Comparison of ENCODE assay signal across 37 cellular contexts in the genomic region with DNA sequence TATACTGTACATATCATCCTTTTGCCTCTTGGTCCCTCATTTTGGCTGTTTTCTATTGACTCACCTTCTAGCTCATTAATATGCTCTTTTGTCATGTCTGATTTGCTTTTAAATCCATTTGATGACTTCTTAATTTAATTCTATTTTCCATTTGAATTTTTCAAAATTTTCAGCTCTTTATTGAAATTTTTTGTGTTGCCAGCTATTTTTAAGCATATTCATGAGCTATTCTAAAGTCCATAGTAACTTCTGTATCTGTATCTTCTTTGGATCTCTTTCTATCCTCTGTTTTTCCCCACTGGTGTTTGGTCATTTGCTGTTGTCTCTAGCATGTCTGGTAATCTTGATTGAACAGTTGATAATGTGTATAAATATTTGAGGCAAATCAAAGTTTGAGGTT.
DNase-seq lines count a peak whose midpoint lies in the region; ATAC-seq, FAIRE-seq and TF ChIP-seq lines count a peak whose summit lies in the region.
"Had no signal": no experiment of that assay in that cellular context is flagged by ENCODE, and none has a peak within 500 bp of the region (broad histone marks: within the 10 kb centered on the region; RNA-seq: fewer than 3 reads in every experiment).

No MANE protein-coding gene starts in this region.

- TF ChIP-seq RAD21 in HepG2 (CRISPR knock-in tag; IDR thresholded peaks at IDR 0.05) = no peak
- no peak for TF ChIP-seq RAD21 in IMR-90 (IDR thresholded peaks at IDR 0.05; ENCODE audit: low read length)

- POLR2A ChIA-PET in HepG2 (lab: Yijun Ruan, JAX) = no interaction called here
- POLR2A ChIA-PET in IMR-90 (lab: Charles Lee; ENCODE audit: unreplicated experiment) = no interaction called here

- peaks cover 2% of the 10 kb centered on the region for H3K27me3 Mint-ChIP-seq in glutamatergic neuron (ENCODE audit: unreplicated experiment)
- H3K27me3 Mint-ChIP-seq: CD4-positive, alpha-beta T cell had no signal

- CTCF ChIA-PET in HepG2 (lab: Yijun Ruan, JAX; ENCODE audit: low intra/inter-chr PET ratio, low total read pairs) (no interaction called here), IMR-90 (lab: Yijun Ruan, JAX) (no interaction called here)

- H3K9me3 Mint-ChIP-seq in glutamatergic neuron (ENCODE audit: unreplicated experiment) = peaks cover 1% of the 10 kb centered on the region
- H3K9me3 Mint-ChIP-seq: CD4-positive, alpha-beta T cell had no signal

- no peak overlapping the region for H2AFZ ChIP-seq in HepG2 (ENCODE audit: low read length)
- no peak overlapping the region for H2AFZ ChIP-seq in IMR-90 (replicated peaks; ENCODE audit: low read length, poor library complexity)
- H2AFZ ChIP-seq in osteoblast (ENCODE audit: low read length) = no peak overlapping the region

- H3K4me3 ChIP-seq in HepG2 (replicated peaks in 1 of 3; ENCODE audit: insufficient read depth in 1 of 3, low read depth in 2 of 3, low read length in 3 of 3) = no peak overlapping the region
- no peak overlapping the region for H3K4me3 ChIP-seq in right lobe of liver
- H3K4me3 ChIP-seq in IMR-90 (ENCODE audit: insufficient read depth, low read depth, low read length) = no peak overlapping the region
- H3K4me3 ChIP-seq in osteoblast (ENCODE audit: insufficient read depth, low read length) = no peak overlapping the region
- H3K4me3 ChIP-seq: A549; BLaER1; BLaER1 treated with 17β-estradiol and CSF1 and Interleukin-3, amounts not matched to agents 10 nM and 100 nM had no signal

- H3K27ac ChIP-seq in HepG2 (ENCODE audit: extremely low read length, insufficient read depth, low read length) = no peak overlapping the region
- no peak overlapping the region for H3K27ac ChIP-seq in right lobe of liver
- H3K27ac ChIP-seq in IMR-90 (ENCODE audit: insufficient read depth, low read length) = no peak overlapping the region
- H3K27ac ChIP-seq in osteoblast (ENCODE audit: low read depth, low read length) = no peak overlapping the region
- H3K27ac ChIP-seq: 22Rv1; A549; BLaER1; BLaER1 treated with 17β-estradiol and CSF1 and Interleukin-3, amounts not matched to agents 10 nM and 100 nM; C4-2B had no signal

- H3K36me3 ChIP-seq in HepG2 (replicated peaks in 1 of 2; ENCODE audit: control insufficient read depth in 1 of 2, insufficient read depth in 2 of 2, low read length in 2 of 2) = no peaks in the 10 kb centered on the region
- no peaks in the 10 kb centered on the region for H3K36me3 ChIP-seq in right lobe of liver
- no peaks in the 10 kb centered on the region for H3K36me3 ChIP-seq in IMR-90 (ENCODE audit: control insufficient read depth, insufficient read depth, low read length)
- no peaks in the 10 kb centered on the region for H3K36me3 ChIP-seq in osteoblast (ENCODE audit: insufficient read depth, low read length)
- H3K36me3 ChIP-seq: BE2C; BLaER1; BLaER1 treated with 17β-estradiol and CSF1 and Interleukin-3, amounts not matched to agents 10 nM and 100 nM had no signal

- TF ChIP-seq POLR2A in HepG2 (IDR thresholded peaks at IDR 0.05; ENCODE audit: insufficient read depth in 1 of 2, low read depth in 2 of 2, low read length in 2 of 2) (no peak), right lobe of liver (IDR thresholded peaks at IDR 0.05) (no peak), IMR-90 (IDR thresholded peaks at IDR 0.05; ENCODE audit: low read depth, low read length) (no peak)

- no peak overlapping the region for H4K91ac ChIP-seq in IMR-90 (ENCODE audit: insufficient read depth, low read depth, low read length)

- H3K79me2 ChIP-seq in HepG2 (ENCODE audit: insufficient read depth, low read length) (no peaks in the 10 kb centered on the region), osteoblast (ENCODE audit: insufficient read depth, low read length) (no peaks in the 10 kb centered on the region)

- H4K20me1 ChIP-seq in HepG2 (ENCODE audit: insufficient read depth, low read length) (no peaks in the 10 kb centered on the region), IMR-90 (ENCODE audit: insufficient read depth, low read length) (no peaks in the 10 kb centered on the region), osteoblast (ENCODE audit: insufficient read depth, low read length) (no peaks in the 10 kb centered on the region)
- H4K20me1 ChIP-seq: BLaER1; BLaER1 treated with 17β-estradiol and CSF1 and Interleukin-3, amounts not matched to agents 10 nM and 100 nM had no signal

- TF ChIP-seq EP300 in HepG2 (IDR thresholded peaks at IDR 0.05; ENCODE audit: low read depth in 2 of 2, low read length in 2 of 2) (no peak), HepG2 (CRISPR knock-in tag; IDR thresholded peaks at IDR 0.05; ENCODE audit: borderline replicate concordance) (no peak)

- no peak overlapping the region for H3K4ac ChIP-seq in IMR-90 (ENCODE audit: low read depth, low read length)

- H2BK5ac ChIP-seq in IMR-90 (ENCODE audit: low read depth, low read length, poor library complexity, severe bottlenecking) = no peak overlapping the region

- H3K4me2 ChIP-seq in HepG2 (ENCODE audit: low read depth, low read length) (no peak overlapping the region), IMR-90 (ENCODE audit: low read depth, low read length) (no peak overlapping the region), osteoblast (ENCODE audit: insufficient read depth, low read length) (no peak overlapping the region)
- H3K4me2 ChIP-seq: A549; BLaER1; BLaER1 treated with 17β-estradiol and CSF1 and Interleukin-3, amounts not matched to agents 10 nM and 100 nM had no signal

- H3K27ac Mint-ChIP-seq in glutamatergic neuron (ENCODE audit: unreplicated experiment) = peak overlapping the region; percentile 9
- H3K27ac Mint-ChIP-seq: B cell; CD14-positive monocyte; CD4-positive, alpha-beta memory T cell; CD4-positive, alpha-beta T cell; CD4-positive, CD25-positive, alpha-beta regulatory T cell; CD8-positive, alpha-beta memory T cell; CD8-positive, alpha-beta T cell had no signal

- H4K5ac ChIP-seq in IMR-90 (ENCODE audit: low read depth, low read length) = no peak overlapping the region

- H3K9ac ChIP-seq in HepG2 (ENCODE audit: insufficient read depth, low read depth, low read length) = no peak overlapping the region
- H3K9ac ChIP-seq in IMR-90 (ENCODE audit: low read depth, low read length) = no peak overlapping the region
- H3K9ac ChIP-seq: BLaER1; BLaER1 treated with 17β-estradiol and CSF1 and Interleukin-3, amounts not matched to agents 10 nM and 100 nM had no signal

- TF ChIP-seq CTCF in HepG2 (CRISPR knock-in tag; IDR thresholded peaks at IDR 0.05) (no peak), right lobe of liver (IDR thresholded peaks at IDR 0.05) (no peak), IMR-90 (conservative IDR thresholded peaks at IDR 0.05; ENCODE audit: low read depth, low read length) (no peak), glutamatergic neuron (IDR thresholded peaks at IDR 0.05; ENCODE audit: partially characterized antibody, unreplicated experiment) (no peak), osteoblast (IDR thresholded peaks at IDR 0.05; ENCODE audit: extremely low read depth, low read depth, low read length) (no peak)

- no peak overlapping the region for H2BK15ac ChIP-seq in IMR-90 (ENCODE audit: low read depth, low read length)

- no peak overlapping the region for H4K8ac ChIP-seq in IMR-90 (ENCODE audit: low read depth in 2 of 2, low read length in 2 of 2)

- no peaks in the 10 kb centered on the region for H3K9me1 ChIP-seq in IMR-90 (ENCODE audit: insufficient read depth, low read length)

- dilution Hi-C loops in IMR-90 (cut with HindIII; ENCODE audit: low sequenced_read_pairs, unreplicated experiment) = no loop called here

- H3K27me3 ChIP-seq in HepG2 (ENCODE audit: control insufficient read depth in 1 of 2, insufficient read depth in 2 of 2, low read length in 2 of 2) = peaks cover 0 to 41% of the 10 kb centered on the region in 2 experiments; a peak in 4 of 5 replicates
- no peaks in the 10 kb centered on the region for H3K27me3 ChIP-seq in right lobe of liver
- no peaks in the 10 kb centered on the region for H3K27me3 ChIP-seq in IMR-90 (ENCODE audit: control insufficient read depth, insufficient read depth, low read length)
- H3K27me3 ChIP-seq in osteoblast (ENCODE audit: insufficient read depth, low read length) = no peaks in the 10 kb centered on the region
- H3K27me3 ChIP-seq: BLaER1; BLaER1 treated with 17β-estradiol and CSF1 and Interleukin-3, amounts not matched to agents 10 nM and 100 nM had no signal

- FAIRE-seq in HepG2 (lab: Jason Lieb, UNC) = no peak
- FAIRE-seq: A204.1, A549, D721Med had no signal

- H3K14ac ChIP-seq in IMR-90 (replicated peaks; ENCODE audit: low read depth, low read length) = no peak overlapping the region

- no peak for ATAC-seq in HepG2
- ATAC-seq in right lobe of liver = no peak
- ATAC-seq in IMR-90 (ENCODE audit: low read depth) = no peak
- ATAC-seq: A549; CD8-positive, alpha-beta T cell had no signal

- H3K79me1 ChIP-seq in IMR-90 (ENCODE audit: low read depth in 1 of 2, low read length in 2 of 2) = no peaks in the 10 kb centered on the region

- BruUV-seq in HepG2 (replicated peaks; lab: Mats Ljungman, UMichigan) = no TSS peak
- BruUV-seq in IMR-90 (replicated peaks; lab: Mats Ljungman, UMichigan) = no TSS peak

- H3K4me1 Mint-ChIP-seq in glutamatergic neuron (ENCODE audit: low read depth, unreplicated experiment) = peaks cover 8% of the 10 kb centered on the region
- H3K4me1 Mint-ChIP-seq: B cell; CD14-positive monocyte; CD4-positive, CD25-positive, alpha-beta regulatory T cell; CD8-positive, alpha-beta memory T cell had no signal

- no peak overlapping the region for H3K4me3 Mint-ChIP-seq in glutamatergic neuron (ENCODE audit: unreplicated experiment)
- H3K4me3 Mint-ChIP-seq: B cell; CD14-positive monocyte; CD4-positive, alpha-beta memory T cell; CD4-positive, alpha-beta T cell; CD4-positive, CD25-positive, alpha-beta regulatory T cell; CD8-positive, alpha-beta memory T cell; CD8-positive, alpha-beta T cell had no signal

- H2AK5ac ChIP-seq in IMR-90 (ENCODE audit: low read depth, low read length) = no peak overlapping the region

- H3K4me1 ChIP-seq in HepG2 (ENCODE audit: insufficient read depth, low read length) (no peaks in the 10 kb centered on the region), right lobe of liver (no peaks in the 10 kb centered on the region), IMR-90 (ENCODE audit: control insufficient read depth, insufficient read depth, low read length) (no peaks in the 10 kb centered on the region), osteoblast (ENCODE audit: insufficient read depth, low read length) (no peaks in the 10 kb centered on the region)
- H3K4me1 ChIP-seq: A549, BE2C, Caco-2 had no signal

- intact Hi-C loops in HepG2 (cut with micrococcal nuclease; ENCODE audit: unreplicated experiment) = no loop called here
- intact Hi-C loops in right lobe of liver (cut with DNase I) = no loop called here
- intact Hi-C loops in IMR-90 (cut with micrococcal nuclease) = no loop called here

- in situ Hi-C loops in HepG2 (cut with HindIII; ENCODE audit: extremely low pct_ligation_motif_present, low pct_unique_long_range_greater_than_20kb) (no loop called here), IMR-90 (cut with MboI; ENCODE audit: low sequenced_read_pairs) (no loop called here)

- no peak overlapping the region for H3K56ac ChIP-seq in IMR-90 (ENCODE audit: extremely low read depth, insufficient read depth, low read length)

- peaks cover 7% of the 10 kb centered on the region for H3K36me3 Mint-ChIP-seq in glutamatergic neuron (ENCODE audit: unreplicated experiment)
- H3K36me3 Mint-ChIP-seq: CD14-positive monocyte; CD4-positive, alpha-beta memory T cell; CD4-positive, CD25-positive, alpha-beta regulatory T cell; CD8-positive, alpha-beta memory T cell; CD8-positive, alpha-beta T cell had no signal

- no peak overlapping the region for H3K23ac ChIP-seq in IMR-90 (ENCODE audit: low read depth, low read length)

- no peak for DNase-seq in HepG2 (ENCODE audit: low spot score)
- DNase-seq in right lobe of liver = no peak
- no peak for DNase-seq in IMR-90
- no peak for DNase-seq in glutamatergic neuron
- DNase-seq in osteoblast (ENCODE audit: insufficient read length, low spot score, missing footprints) = peak; percentile 15
- DNase-seq in NCI-H510A (lab: John Stamatoyannopoulos, UW) = no peak
- DNase-seq in SIG-M5 (lab: John Stamatoyannopoulos, UW) = no peak
- DNase-seq in HT-29 (ENCODE audit: low spot score) = no peak
- DNase-seq: 8988T; ACHN; AML-193; BE2C; C1 segment of cervical spinal cord; Caco-2; Calu3; CD4-positive, alpha-beta memory T cell; CD4-positive, alpha-beta T cell; CD4-positive, CD25-positive, alpha-beta regulatory T cell; CD8-positive, alpha-beta memory T cell; CD8-positive, alpha-beta T cell; COR-L47; DMS 273 treated with DMSO at 0.1 percent for 48 hours; DMS153; DMS53; DMS79; DMS79 treated with DMSO at 0.1 percent for 48 hours; DND-41; EL had no signal

- H3K9me3 ChIP-seq in HepG2 (ENCODE audit: low read length) (no peaks in the 10 kb centered on the region; the same call in 1 of the 2 replicates), right lobe of liver (no peaks in the 10 kb centered on the region), IMR-90 (ENCODE audit: control insufficient read depth, insufficient read depth, low read length) (peaks cover 20% of the 10 kb centered on the region), osteoblast (ENCODE audit: low read depth, low read length) (no peaks in the 10 kb centered on the region)
- H3K9me3 ChIP-seq: BE2C, Caco-2 had no signal

- H3K18ac ChIP-seq in IMR-90 (ENCODE audit: low read depth, low read length) = no peak overlapping the region

- H2BK120ac ChIP-seq in IMR-90 (ENCODE audit: low read depth, low read length) = no peak overlapping the region

- H2BK20ac ChIP-seq in IMR-90 (ENCODE audit: low read depth, low read length) = no peak overlapping the region

- no peak overlapping the region for H2AK9ac ChIP-seq in IMR-90 (replicated peaks; ENCODE audit: low read depth, low read length, poor library complexity)
